ENCODE assay signal across 2 cellular contexts in the genomic region with DNA sequence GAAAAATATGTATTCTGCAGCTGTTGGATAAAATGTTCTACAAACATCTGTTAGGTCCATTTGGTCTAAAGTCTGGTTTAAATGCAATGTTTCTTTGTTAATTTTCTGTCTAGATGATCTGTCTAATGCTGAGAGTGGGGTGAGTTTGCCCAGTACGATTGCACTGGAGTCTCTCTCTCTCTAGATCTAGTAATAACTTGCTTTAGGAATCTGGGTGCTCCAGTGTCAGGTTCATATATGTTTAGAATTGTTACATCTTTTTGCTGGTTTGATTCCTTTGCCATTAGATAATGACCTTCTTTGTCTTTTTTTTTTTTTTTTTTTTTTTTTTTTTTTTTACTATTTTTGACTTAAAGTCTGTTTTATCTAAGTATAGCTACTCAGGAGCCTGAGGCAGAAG.
TF ChIP-seq lines count a peak whose summit lies in the region.

No MANE protein-coding gene starts in this region.

TF ChIP-seq in WTC11, 78 proteins besides CTCF, POLR2A, EP300 and RAD21 (continues in another document):
- TF ChIP-seq NR3C1 (CRISPR knock-in tag; conservative IDR thresholded peaks at IDR 0.05; ENCODE audit: low read depth) (no peak), ZNF281 (CRISPR knock-in tag; IDR thresholded peaks at IDR 0.05) (no peak), EMX1 (CRISPR knock-in tag; IDR thresholded peaks at IDR 0.05) (no peak), HMGA2 (CRISPR knock-in tag; IDR thresholded peaks at IDR 0.05) (no peak), JUN (CRISPR knock-in tag; IDR thresholded peaks at IDR 0.05) (no peak), ZNF219 (CRISPR knock-in tag; IDR thresholded peaks at IDR 0.05; ENCODE audit: borderline replicate concordance) (no peak), SOX15 (CRISPR knock-in tag; IDR thresholded peaks at IDR 0.05) (no peak), ZSCAN18 (CRISPR knock-in tag; IDR thresholded peaks at IDR 0.05) (no peak)
- TF ChIP-seq, protein P1, sequence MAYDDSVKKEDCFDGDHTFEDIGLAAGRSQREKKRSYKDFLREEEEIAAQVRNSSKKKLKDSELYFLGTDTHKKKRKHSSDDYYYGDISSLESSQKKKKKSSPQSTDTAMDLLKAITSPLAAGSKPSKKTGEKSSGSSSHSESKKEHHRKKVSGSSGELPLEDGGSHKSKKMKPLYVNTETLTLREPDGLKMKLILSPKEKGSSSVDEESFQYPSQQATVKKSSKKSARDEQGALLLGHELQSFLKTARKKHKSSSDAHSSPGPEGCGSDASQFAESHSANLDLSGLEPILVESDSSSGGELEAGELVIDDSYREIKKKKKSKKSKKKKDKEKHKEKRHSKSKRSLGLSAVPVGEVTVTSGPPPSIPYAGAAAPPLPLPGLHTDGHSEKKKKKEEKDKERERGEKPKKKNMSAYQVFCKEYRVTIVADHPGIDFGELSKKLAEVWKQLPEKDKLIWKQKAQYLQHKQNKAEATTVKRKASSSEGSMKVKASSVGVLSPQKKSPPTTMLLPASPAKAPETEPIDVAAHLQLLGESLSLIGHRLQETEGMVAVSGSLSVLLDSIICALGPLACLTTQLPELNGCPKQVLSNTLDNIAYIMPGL (CRISPR knock-in tag; IDR thresholded peaks at IDR 0.05) = no peak
- TF ChIP-seq, protein P2, sequence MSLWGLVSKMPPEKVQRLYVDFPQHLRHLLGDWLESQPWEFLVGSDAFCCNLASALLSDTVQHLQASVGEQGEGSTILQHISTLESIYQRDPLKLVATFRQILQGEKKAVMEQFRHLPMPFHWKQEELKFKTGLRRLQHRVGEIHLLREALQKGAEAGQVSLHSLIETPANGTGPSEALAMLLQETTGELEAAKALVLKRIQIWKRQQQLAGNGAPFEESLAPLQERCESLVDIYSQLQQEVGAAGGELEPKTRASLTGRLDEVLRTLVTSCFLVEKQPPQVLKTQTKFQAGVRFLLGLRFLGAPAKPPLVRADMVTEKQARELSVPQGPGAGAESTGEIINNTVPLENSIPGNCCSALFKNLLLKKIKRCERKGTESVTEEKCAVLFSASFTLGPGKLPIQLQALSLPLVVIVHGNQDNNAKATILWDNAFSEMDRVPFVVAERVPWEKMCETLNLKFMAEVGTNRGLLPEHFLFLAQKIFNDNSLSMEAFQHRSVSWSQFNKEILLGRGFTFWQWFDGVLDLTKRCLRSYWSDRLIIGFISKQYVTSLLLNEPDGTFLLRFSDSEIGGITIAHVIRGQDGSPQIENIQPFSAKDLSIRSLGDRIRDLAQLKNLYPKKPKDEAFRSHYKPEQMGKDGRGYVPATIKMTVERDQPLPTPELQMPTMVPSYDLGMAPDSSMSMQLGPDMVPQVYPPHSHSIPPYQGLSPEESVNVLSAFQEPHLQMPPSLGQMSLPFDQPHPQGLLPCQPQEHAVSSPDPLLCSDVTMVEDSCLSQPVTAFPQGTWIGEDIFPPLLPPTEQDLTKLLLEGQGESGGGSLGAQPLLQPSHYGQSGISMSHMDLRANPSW (CRISPR knock-in tag; conservative IDR thresholded peaks at IDR 0.05; ENCODE audit: low read depth) = no peak
- TF ChIP-seq, protein P3, sequence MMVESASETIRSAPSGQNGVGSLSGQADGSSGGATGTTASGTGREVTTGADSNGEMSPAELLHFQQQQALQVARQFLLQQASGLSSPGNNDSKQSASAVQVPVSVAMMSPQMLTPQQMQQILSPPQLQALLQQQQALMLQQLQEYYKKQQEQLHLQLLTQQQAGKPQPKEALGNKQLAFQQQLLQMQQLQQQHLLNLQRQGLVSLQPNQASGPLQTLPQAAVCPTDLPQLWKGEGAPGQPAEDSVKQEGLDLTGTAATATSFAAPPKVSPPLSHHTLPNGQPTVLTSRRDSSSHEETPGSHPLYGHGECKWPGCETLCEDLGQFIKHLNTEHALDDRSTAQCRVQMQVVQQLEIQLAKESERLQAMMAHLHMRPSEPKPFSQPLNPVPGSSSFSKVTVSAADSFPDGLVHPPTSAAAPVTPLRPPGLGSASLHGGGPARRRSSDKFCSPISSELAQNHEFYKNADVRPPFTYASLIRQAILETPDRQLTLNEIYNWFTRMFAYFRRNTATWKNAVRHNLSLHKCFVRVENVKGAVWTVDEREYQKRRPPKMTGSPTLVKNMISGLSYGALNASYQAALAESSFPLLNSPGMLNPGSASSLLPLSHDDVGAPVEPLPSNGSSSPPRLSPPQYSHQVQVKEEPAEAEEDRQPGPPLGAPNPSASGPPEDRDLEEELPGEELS (CRISPR knock-in tag; IDR thresholded peaks at IDR 0.05) = no peak

TF ChIP-seq in HepG2, 621 proteins besides CTCF, POLR2A, EP300 and RAD21 (continues in another document):
- TF ChIP-seq ZNF101 (CRISPR knock-in tag; IDR thresholded peaks at IDR 0.05; ENCODE audit: borderline replicate concordance, low read depth) = no peak
- no peak for TF ChIP-seq FOXA3 (CRISPR knock-in tag; IDR thresholded peaks at IDR 0.05)
- no peak for TF ChIP-seq ZNF7 (CRISPR knock-in tag; IDR thresholded peaks at IDR 0.05)
- no peak for TF ChIP-seq ARNTL (CRISPR knock-in tag; IDR thresholded peaks at IDR 0.05)
- TF ChIP-seq ZNF44 (CRISPR knock-in tag; IDR thresholded peaks at IDR 0.05) = no peak
- TF ChIP-seq, protein P4, sequence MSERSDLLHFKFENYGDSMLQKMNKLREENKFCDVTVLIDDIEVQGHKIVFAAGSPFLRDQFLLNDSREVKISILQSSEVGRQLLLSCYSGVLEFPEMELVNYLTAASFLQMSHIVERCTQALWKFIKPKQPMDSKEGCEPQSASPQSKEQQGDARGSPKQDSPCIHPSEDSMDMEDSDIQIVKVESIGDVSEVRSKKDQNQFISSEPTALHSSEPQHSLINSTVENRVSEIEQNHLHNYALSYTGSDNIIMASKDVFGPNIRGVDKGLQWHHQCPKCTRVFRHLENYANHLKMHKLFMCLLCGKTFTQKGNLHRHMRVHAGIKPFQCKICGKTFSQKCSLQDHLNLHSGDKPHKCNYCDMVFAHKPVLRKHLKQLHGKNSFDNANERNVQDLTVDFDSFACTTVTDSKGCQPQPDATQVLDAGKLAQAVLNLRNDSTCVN (CRISPR knock-in tag; IDR thresholded peaks at IDR 0.05; ENCODE audit: borderline replicate concordance) = no peak
- no peak for TF ChIP-seq RXRB (CRISPR knock-in tag; IDR thresholded peaks at IDR 0.05; ENCODE audit: borderline replicate concordance)
- TF ChIP-seq NR2C2 (CRISPR knock-in tag; IDR thresholded peaks at IDR 0.05; ENCODE audit: borderline replicate concordance) = no peak
- no peak for TF ChIP-seq THAP8 (CRISPR knock-in tag; IDR thresholded peaks at IDR 0.05; ENCODE audit: borderline replicate concordance)
- TF ChIP-seq, protein P5, sequence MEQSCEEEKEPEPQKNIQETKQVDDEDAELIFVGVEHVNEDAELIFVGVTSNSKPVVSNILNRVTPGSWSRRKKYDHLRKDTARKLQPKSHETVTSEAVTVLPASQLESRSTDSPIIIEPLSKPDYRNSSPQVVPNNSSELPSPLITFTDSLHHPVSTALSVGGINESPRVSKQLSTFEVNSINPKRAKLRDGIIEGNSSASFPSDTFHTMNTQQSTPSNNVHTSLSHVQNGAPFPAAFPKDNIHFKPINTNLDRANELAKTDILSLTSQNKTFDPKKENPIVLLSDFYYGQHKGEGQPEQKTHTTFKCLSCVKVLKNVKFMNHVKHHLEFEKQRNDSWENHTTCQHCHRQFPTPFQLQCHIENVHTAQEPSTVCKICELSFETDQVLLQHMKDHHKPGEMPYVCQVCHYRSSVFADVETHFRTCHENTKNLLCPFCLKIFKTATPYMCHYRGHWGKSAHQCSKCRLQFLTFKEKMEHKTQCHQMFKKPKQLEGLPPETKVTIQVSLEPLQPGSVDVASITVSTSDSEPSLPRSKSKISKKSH (CRISPR knock-in tag; IDR thresholded peaks at IDR 0.05; ENCODE audit: borderline replicate concordance) = no peak
- TF ChIP-seq PATZ1 (CRISPR knock-in tag; IDR thresholded peaks at IDR 0.05) = no peak
- TF ChIP-seq, protein P6, sequence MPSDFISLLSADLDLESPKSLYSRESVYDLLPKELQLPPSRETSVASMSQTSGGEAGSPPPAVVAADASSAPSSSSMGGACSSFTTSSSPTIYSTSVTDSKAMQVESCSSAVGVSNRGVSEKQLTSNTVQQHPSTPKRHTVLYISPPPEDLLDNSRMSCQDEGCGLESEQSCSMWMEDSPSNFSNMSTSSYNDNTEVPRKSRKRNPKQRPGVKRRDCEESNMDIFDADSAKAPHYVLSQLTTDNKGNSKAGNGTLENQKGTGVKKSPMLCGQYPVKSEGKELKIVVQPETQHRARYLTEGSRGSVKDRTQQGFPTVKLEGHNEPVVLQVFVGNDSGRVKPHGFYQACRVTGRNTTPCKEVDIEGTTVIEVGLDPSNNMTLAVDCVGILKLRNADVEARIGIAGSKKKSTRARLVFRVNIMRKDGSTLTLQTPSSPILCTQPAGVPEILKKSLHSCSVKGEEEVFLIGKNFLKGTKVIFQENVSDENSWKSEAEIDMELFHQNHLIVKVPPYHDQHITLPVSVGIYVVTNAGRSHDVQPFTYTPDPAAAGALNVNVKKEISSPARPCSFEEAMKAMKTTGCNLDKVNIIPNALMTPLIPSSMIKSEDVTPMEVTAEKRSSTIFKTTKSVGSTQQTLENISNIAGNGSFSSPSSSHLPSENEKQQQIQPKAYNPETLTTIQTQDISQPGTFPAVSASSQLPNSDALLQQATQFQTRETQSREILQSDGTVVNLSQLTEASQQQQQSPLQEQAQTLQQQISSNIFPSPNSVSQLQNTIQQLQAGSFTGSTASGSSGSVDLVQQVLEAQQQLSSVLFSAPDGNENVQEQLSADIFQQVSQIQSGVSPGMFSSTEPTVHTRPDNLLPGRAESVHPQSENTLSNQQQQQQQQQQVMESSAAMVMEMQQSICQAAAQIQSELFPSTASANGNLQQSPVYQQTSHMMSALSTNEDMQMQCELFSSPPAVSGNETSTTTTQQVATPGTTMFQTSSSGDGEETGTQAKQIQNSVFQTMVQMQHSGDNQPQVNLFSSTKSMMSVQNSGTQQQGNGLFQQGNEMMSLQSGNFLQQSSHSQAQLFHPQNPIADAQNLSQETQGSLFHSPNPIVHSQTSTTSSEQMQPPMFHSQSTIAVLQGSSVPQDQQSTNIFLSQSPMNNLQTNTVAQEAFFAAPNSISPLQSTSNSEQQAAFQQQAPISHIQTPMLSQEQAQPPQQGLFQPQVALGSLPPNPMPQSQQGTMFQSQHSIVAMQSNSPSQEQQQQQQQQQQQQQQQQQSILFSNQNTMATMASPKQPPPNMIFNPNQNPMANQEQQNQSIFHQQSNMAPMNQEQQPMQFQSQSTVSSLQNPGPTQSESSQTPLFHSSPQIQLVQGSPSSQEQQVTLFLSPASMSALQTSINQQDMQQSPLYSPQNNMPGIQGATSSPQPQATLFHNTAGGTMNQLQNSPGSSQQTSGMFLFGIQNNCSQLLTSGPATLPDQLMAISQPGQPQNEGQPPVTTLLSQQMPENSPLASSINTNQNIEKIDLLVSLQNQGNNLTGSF (CRISPR knock-in tag; IDR thresholded peaks at IDR 0.05) = no peak
- no peak for TF ChIP-seq KIAA2018 (CRISPR knock-in tag; IDR thresholded peaks at IDR 0.05; ENCODE audit: borderline replicate concordance)
